Comparison of ENCODE assay signal across 1 cellular context in the genomic region with DNA sequence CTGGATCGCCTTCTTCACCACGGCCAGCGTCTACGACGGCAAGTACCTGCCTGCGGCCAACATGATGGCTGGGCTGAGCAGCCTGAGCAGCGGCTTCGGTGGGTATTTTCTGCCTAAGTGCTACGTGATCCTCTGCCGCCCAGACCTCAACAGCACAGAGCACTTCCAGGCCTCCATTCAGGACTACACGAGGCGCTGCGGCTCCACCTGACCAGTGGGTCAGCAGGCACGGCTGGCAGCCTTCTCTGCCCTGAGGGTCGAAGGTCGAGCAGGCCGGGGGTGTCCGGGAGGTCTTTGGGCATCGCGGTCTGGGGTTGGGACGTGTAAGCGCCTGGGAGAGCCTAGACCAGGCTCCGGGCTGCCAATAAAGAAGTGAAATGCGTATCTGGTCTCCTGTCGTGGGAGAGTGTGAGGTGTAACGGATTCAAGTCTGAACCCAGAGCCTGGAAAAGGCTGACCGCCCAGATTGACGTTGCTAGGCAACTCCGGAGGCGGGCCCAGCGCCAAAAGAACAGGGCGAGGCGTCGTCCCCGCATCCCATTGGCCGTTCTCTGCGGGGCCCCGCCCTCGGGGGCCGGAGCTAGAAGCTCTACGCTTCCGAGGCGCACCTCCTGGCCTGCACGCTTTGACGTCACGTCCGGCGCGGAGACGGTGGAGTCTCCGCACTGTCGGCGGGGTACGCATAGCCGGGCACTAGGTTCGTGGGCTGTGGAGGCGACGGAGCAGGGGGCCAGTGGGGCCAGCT.
TF ChIP-seq lines count a peak whose summit lies in the region.

A gene (plus strand): TSS at position 621 of the 745 bp plus-strand sequence. CDS start 616 bp downstream, outside the sequence.

TF ChIP-seq in HEK293, 187 proteins besides CTCF, POLR2A, EP300 and RAD21 (continued from another document):
- TF ChIP-seq, protein P1, sequence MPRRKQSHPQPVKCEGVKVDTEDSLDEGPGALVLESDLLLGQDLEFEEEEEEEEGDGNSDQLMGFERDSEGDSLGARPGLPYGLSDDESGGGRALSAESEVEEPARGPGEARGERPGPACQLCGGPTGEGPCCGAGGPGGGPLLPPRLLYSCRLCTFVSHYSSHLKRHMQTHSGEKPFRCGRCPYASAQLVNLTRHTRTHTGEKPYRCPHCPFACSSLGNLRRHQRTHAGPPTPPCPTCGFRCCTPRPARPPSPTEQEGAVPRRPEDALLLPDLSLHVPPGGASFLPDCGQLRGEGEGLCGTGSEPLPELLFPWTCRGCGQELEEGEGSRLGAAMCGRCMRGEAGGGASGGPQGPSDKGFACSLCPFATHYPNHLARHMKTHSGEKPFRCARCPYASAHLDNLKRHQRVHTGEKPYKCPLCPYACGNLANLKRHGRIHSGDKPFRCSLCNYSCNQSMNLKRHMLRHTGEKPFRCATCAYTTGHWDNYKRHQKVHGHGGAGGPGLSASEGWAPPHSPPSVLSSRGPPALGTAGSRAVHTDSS (tag by site-specific recombination; IDR thresholded peaks at IDR 0.05), result no peak
- TF ChIP-seq OVOL3 (tag by site-specific recombination; IDR thresholded peaks at IDR 0.05), result no peak
- no peak for TF ChIP-seq ZNF155 (tag by site-specific recombination; IDR thresholded peaks at IDR 0.05)
- TF ChIP-seq ZNF175 (tag by site-specific recombination; IDR thresholded peaks at IDR 0.05), result no peak
- no peak for TF ChIP-seq HOXC10 (CRISPR knock-in tag; IDR thresholded peaks at IDR 0.05)
